In genomic region chr18:3251249-3251962, GRCh38 we compare ENCODE assay signal across 12 cellular contexts. TPM values are rescaled to one million over a fixed set of nuclear protein-coding genes. Genes with fewer than 3 reads are reported as not detected.
A peak's percentile ranks its signal among the peaks of the same experiment; 100 is the strongest.
DNase-seq lines count a peak whose midpoint lies in the region; FAIRE-seq and TF ChIP-seq lines count a peak whose summit lies in the region.
"Had no signal": no experiment of that assay in that cellular context is flagged by ENCODE, and none has a peak within 500 bp of the region (broad histone marks: within the 10 kb centered on the region; RNA-seq: fewer than 3 reads in every experiment).

No MANE protein-coding gene starts in this region.

- H3K4me3 Mint-ChIP-seq in activated naive CD4-positive, alpha-beta T cell treated with anti-CD3 and anti-CD28 coated beads, Interleukin-2, amount 10 ng/mL, durations not matched to agents 7 days and 5 days, result peak overlapping the region; percentile 69
- H3K4me3 Mint-ChIP-seq in activated naive CD8-positive, alpha-beta T cell treated with anti-CD3 and anti-CD28 coated beads for 36 hours, result peak overlapping the region; percentile 63

- peaks cover 6 to 33% of the 10 kb centered on the region in 2 experiments for H3K36me3 ChIP-seq in keratinocyte (ENCODE audit: control insufficient read depth in 2 of 2, extremely low read depth in 1 of 2, insufficient read depth in 2 of 2, low read length in 2 of 2)
- H3K36me3 ChIP-seq in tibial artery, result peaks cover 34 to 39% (median 35%) of the 10 kb centered on the region in 3 donors

- H3K9me1 ChIP-seq in keratinocyte (ENCODE audit: control insufficient read depth, extremely low read depth, insufficient read depth, low read length), result peaks cover 6% of the 10 kb centered on the region

- H3K9me3 ChIP-seq in keratinocyte (ENCODE audit: control insufficient read depth, low read depth, low read length) (no peaks in the 10 kb centered on the region), tibial artery (no peaks in the 10 kb centered on the region)

- TF ChIP-seq CTCF in keratinocyte (optimal IDR thresholded peaks at IDR 0.05 in 1 of 3, IDR thresholded peaks at IDR 0.05 in 1 of 3, conservative IDR thresholded peaks at IDR 0.05 in 1 of 3; ENCODE audit: extremely low read depth in 1 of 3, insufficient read depth in 2 of 3, low read length in 3 of 3) (no peak), tibial artery (IDR thresholded peaks at IDR 0.05) (no peak)

- H3K27me3 ChIP-seq in keratinocyte (ENCODE audit: control insufficient read depth, extremely low read depth, insufficient read depth, low read length) (no peaks in the 10 kb centered on the region), tibial artery (no peaks in the 10 kb centered on the region)

- intact Hi-C loops in tibial artery (cut with DNase I; ENCODE audit: low total_unique reads), result no loop called here

- no peak for DNase-seq in activated naive CD4-positive, alpha-beta T cell treated with anti-CD3 and anti-CD28 coated beads, Interleukin-2, amount 10 ng/mL, durations not matched to agents 7 days and 5 days
- no peak for DNase-seq in activated naive CD4-positive, alpha-beta T cell treated with anti-CD3 and anti-CD28 coated beads, Interleukin-2, amount 50 U/mL, for 16 hours
- DNase-seq in activated naive CD8-positive, alpha-beta T cell treated with anti-CD3 and anti-CD28 coated beads for 36 hours, result no peak
- DNase-seq in keratinocyte (ENCODE audit: low read depth, low spot score) (no peak), tibial artery (no peak), NCI-H748 treated with DMSO at 0.1 percent for 48 hours (lab: John Stamatoyannopoulos, UW) (no peak)
- no peak for DNase-seq in stimulated activated CD4-positive, alpha-beta T cell treated with anti-CD3 and anti-CD28 coated beads, Interleukin-2, amount 100 ng/mL, for 48 hours
- DNase-seq in effector CD8-positive, alpha-beta T cell (lab: John Stamatoyannopoulos, UW), result no peak
- DNase-seq: GOT3, hippocampal formation, NCI-H345, occipital lobe had no signal

- peak overlapping the region; percentile 20 for H3K27ac Mint-ChIP-seq in activated naive CD4-positive, alpha-beta T cell treated with anti-CD3 and anti-CD28 coated beads, Interleukin-2, amount 10 ng/mL, durations not matched to agents 7 days and 5 days
- H3K27ac Mint-ChIP-seq in activated naive CD8-positive, alpha-beta T cell treated with anti-CD3 and anti-CD28 coated beads for 36 hours, result peak overlapping the region; percentile 80

- no peak overlapping the region for H3K9ac ChIP-seq in keratinocyte (ENCODE audit: control insufficient read depth, extremely low read depth, insufficient read depth, low read length)

- H3K27me3 Mint-ChIP-seq in activated naive CD4-positive, alpha-beta T cell treated with anti-CD3 and anti-CD28 coated beads, Interleukin-2, amount 10 ng/mL, durations not matched to agents 7 days and 5 days, result peaks cover 7% of the 10 kb centered on the region
- no peaks in the 10 kb centered on the region for H3K27me3 Mint-ChIP-seq in activated naive CD8-positive, alpha-beta T cell treated with anti-CD3 and anti-CD28 coated beads for 36 hours

- no peak overlapping the region for H3K4me3 ChIP-seq in keratinocyte (ENCODE audit: control insufficient read depth in 2 of 3, extremely low read depth in 1 of 3, insufficient read depth in 2 of 3, low read depth in 1 of 3, low read length in 3 of 3)
- peak overlapping the region; percentile 75 to 98 for H3K4me3 ChIP-seq in tibial artery

- peaks cover 8% of the 10 kb centered on the region for H4K20me1 ChIP-seq in keratinocyte (ENCODE audit: control insufficient read depth, extremely low read depth, insufficient read depth, low read length)

- no peak overlapping the region for H2AFZ ChIP-seq in keratinocyte (ENCODE audit: control insufficient read depth, low read length)

- H3K4me1 ChIP-seq in keratinocyte (ENCODE audit: control insufficient read depth, extremely low read depth, insufficient read depth, low read length) (peaks cover 29% of the 10 kb centered on the region), tibial artery (peaks cover 0 to 73% (median 37%) of the 10 kb centered on the region in 4 donors)

- peaks cover 54% of the 10 kb centered on the region for H3K4me1 Mint-ChIP-seq in activated naive CD4-positive, alpha-beta T cell treated with anti-CD3 and anti-CD28 coated beads, Interleukin-2, amount 10 ng/mL, durations not matched to agents 7 days and 5 days
- H3K4me1 Mint-ChIP-seq in activated naive CD8-positive, alpha-beta T cell treated with anti-CD3 and anti-CD28 coated beads for 36 hours, result peaks cover 55% of the 10 kb centered on the region

- H3K79me2 ChIP-seq in keratinocyte (ENCODE audit: control insufficient read depth, insufficient read depth, low read length), result peaks cover 69% of the 10 kb centered on the region

- dilution Hi-C loops in keratinocyte (cut with MboI; ENCODE audit: extremely low pct_ligation_motif_present, low sequenced_read_pairs), result no loop called here

- CTCF ChIA-PET in activated naive CD4-positive, alpha-beta T cell treated with anti-CD3 and anti-CD28 coated beads, Interleukin-2, amount 10 ng/mL, durations not matched to agents 7 days and 5 days (lab: Charles Lee), result interaction anchor here (1.3 to 1.4 kb wide), 2 partner anchors 257 to 415 kb away, joined by 3 to 4 read pairs; no protein-coding TSS in a partner anchor

- no peak for FAIRE-seq in keratinocyte (lab: Jason Lieb, UNC)

- H3K36me3 Mint-ChIP-seq in activated naive CD4-positive, alpha-beta T cell treated with anti-CD3 and anti-CD28 coated beads, Interleukin-2, amount 10 ng/mL, durations not matched to agents 7 days and 5 days, result peaks cover 63% of the 10 kb centered on the region
- H3K36me3 Mint-ChIP-seq in activated naive CD8-positive, alpha-beta T cell treated with anti-CD3 and anti-CD28 coated beads for 36 hours, result peaks cover 55% of the 10 kb centered on the region

- H3K27ac ChIP-seq in keratinocyte (ENCODE audit: control insufficient read depth, insufficient read depth, low read length) (peak overlapping the region; percentile 68), tibial artery (peak overlapping the region; percentile 93 to 98)

- H3K4me2 ChIP-seq in keratinocyte (ENCODE audit: control insufficient read depth, extremely low read depth, insufficient read depth, low read depth, low read length), result no peak overlapping the region

- no peaks in the 10 kb centered on the region for H3K9me3 Mint-ChIP-seq in activated naive CD4-positive, alpha-beta T cell treated with anti-CD3 and anti-CD28 coated beads, Interleukin-2, amount 10 ng/mL, durations not matched to agents 7 days and 5 days
- no peaks in the 10 kb centered on the region for H3K9me3 Mint-ChIP-seq in activated naive CD8-positive, alpha-beta T cell treated with anti-CD3 and anti-CD28 coated beads for 36 hours

RNA-seq across cellular contexts. Expression of gene MYL12A, which starts 3.8 kb away (rescaled TPM):
- total RNA-seq in activated naive CD8-positive, alpha-beta T cell treated with anti-CD3 and anti-CD28 coated beads for 36 hours, result 100 to 1,000 TPM; 316 to 321 TPM
- 526 to 759 TPM (median 536 TPM) in 3 replicates for polyA plus RNA-seq in keratinocyte
- polyA plus RNA-seq in keratinocyte (2011; ENCODE audit: low read depth), result 832 TPM
- 508 and 955 TPM in 2 replicates for polyA plus RNA-seq in keratinocyte (2011; cell fraction: cytosol; rRNA removed)
- 319 and 354 TPM in 2 replicates for polyA plus RNA-seq in keratinocyte (2011; cell fraction: nucleus; rRNA removed)
- polyA plus RNA-seq in keratinocyte (2012; ENCODE audit: low replicate concordance), result 469 and 496 TPM in 2 replicates
- polyA minus RNA-seq in keratinocyte, result 140 to 335 TPM (median 275 TPM) in 3 replicates
- polyA minus RNA-seq in keratinocyte (2011; cell fraction: cytosol; rRNA and poly(A)+ RNA removed), result 479 TPM
- 97.7 and 185 TPM in 2 replicates for polyA minus RNA-seq in keratinocyte (2011; cell fraction: nucleus; rRNA and poly(A)+ RNA removed)

RNA-seq across cellular contexts. Expression of gene MYL12B, which starts 10.5 kb away (rescaled TPM):
- total RNA-seq in activated naive CD8-positive, alpha-beta T cell treated with anti-CD3 and anti-CD28 coated beads for 36 hours, result 100 to 1,000 TPM; 234 to 235 TPM
- polyA plus RNA-seq in keratinocyte, result 946 to 1,224 TPM (median 993 TPM) in 3 replicates
- polyA plus RNA-seq in keratinocyte (2011; ENCODE audit: low read depth), result 428 TPM
- polyA plus RNA-seq in keratinocyte (2011; cell fraction: cytosol; rRNA removed), result 856 and 1,649 TPM in 2 replicates
- polyA plus RNA-seq in keratinocyte (2011; cell fraction: nucleus; rRNA removed), result 528 and 542 TPM in 2 replicates
- polyA plus RNA-seq in keratinocyte (2012; ENCODE audit: low replicate concordance), result 739 and 761 TPM in 2 replicates
- polyA minus RNA-seq in keratinocyte, result 206 to 467 TPM (median 416 TPM) in 3 replicates
- polyA minus RNA-seq in keratinocyte (2011; cell fraction: cytosol; rRNA and poly(A)+ RNA removed), result 587 TPM
- 138 and 172 TPM in 2 replicates for polyA minus RNA-seq in keratinocyte (2011; cell fraction: nucleus; rRNA and poly(A)+ RNA removed)

RNA-seq across cellular contexts. Expression of gene MYOM1, which starts 31.6 kb away (rescaled TPM):
- total RNA-seq in activated naive CD8-positive, alpha-beta T cell treated with anti-CD3 and anti-CD28 coated beads for 36 hours, result under 1 TPM; 0.60 to 0.82 TPM
- 0.01 to 0.22 TPM (median 0.03 TPM) in 3 replicates for polyA plus RNA-seq in keratinocyte
- 1.9 TPM for polyA plus RNA-seq in keratinocyte (2011; ENCODE audit: low read depth)
- polyA plus RNA-seq in keratinocyte (2011; cell fraction: cytosol; rRNA removed), result 0.04 and 0.05 TPM in 2 replicates
- polyA plus RNA-seq in keratinocyte (2011; cell fraction: nucleus; rRNA removed), result 0.06 and 0.08 TPM in 2 replicates
- 0.06 and 0.28 TPM in 2 replicates for polyA plus RNA-seq in keratinocyte (2012; ENCODE audit: low replicate concordance)
- polyA minus RNA-seq in keratinocyte, result 0.13 TPM in 1 of 3 replicates, not detected in the others
- not detected for polyA minus RNA-seq in keratinocyte (2011; cell fraction: cytosol; rRNA and poly(A)+ RNA removed)
- polyA minus RNA-seq in keratinocyte (2011; cell fraction: nucleus; rRNA and poly(A)+ RNA removed), result 0.16 TPM in 1 of 2 replicates, not detected in the other

Comparison
In these comparisons a context has a peak if more than half of its experiments do, and no peak if none do; other contexts are left out.
1. H3K4me3 ChIP-seq: peak in tibial artery (2 of 2); none in keratinocyte (0 of 3).